11 cellular contexts compared by ENCODE assay signal in the genomic region with DNA sequence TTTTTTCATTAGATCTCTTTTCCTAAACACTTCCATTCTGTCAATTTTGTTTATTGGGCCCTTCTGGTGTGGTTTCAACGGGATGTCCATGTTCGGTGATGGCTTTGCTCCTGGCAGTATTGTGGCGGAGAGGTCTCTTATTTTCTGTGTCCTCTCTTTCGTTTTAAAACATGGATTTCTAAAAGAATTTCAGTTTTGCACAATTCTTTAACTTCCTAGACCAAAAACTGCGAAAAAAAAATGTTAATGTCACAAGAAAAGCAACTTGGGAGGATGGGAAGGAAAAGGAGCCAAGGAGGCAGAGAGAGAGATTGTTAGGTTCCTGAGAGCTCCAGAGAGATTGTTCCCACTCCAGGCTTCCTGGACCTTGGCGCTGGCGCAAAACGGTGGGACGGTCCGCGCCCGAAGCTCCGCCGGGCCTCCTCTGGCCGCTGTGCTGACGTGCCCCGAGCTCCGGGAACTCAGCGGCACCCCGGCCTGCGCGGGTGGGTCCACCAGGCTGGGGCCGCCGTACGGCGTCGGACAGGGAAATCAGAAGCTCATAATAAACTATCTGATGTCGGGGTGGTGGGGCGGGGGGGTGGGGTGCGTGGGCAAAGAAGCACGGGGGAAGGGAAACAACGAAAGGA. TPM values are rescaled to one million over a fixed set of nuclear protein-coding genes. Genes with fewer than 3 reads are reported as not detected.
DNase-seq lines count a peak whose midpoint lies in the region; ATAC-seq and TF ChIP-seq lines count a peak whose summit lies in the region.
"Had no signal": no experiment of that assay in that cellular context is flagged by ENCODE, and none has a peak within 500 bp of the region (broad histone marks: within the 10 kb centered on the region; RNA-seq: fewer than 3 reads in every experiment).

No MANE protein-coding gene starts in this region.

- no peaks in the 10 kb centered on the region for H3K9me3 ChIP-seq in hepatocyte (ENCODE audit: low read depth)
- H3K9me3 ChIP-seq in spleen, result peaks cover 0 to 3% (median 0%) of the 10 kb centered on the region in 8 donors

- H4K20me1 ChIP-seq in hepatocyte (ENCODE audit: insufficient read depth, poor library complexity, severe bottlenecking), result no peaks in the 10 kb centered on the region

- 3% methylated on average over 28 of the region's 32 CpGs for WGBS in hepatocyte (ENCODE audit: low lambda C conversion rate, missing lambda C conversion rate)
- WGBS in spleen, 5 donors, result 6 to 12% (median 9%) methylated on average over 26 to 32 of the region's 32 CpGs

- POLR2A ChIA-PET in WTC11 (lab: Charles Lee), result interaction anchor here (2.8 kb wide), 1 partner anchor 9 kb away, joined by 10 read pairs; no protein-coding TSS in a partner anchor

- H3K4me3 ChIP-seq in hepatocyte (no peak overlapping the region), spleen (peak overlapping the region in 1 of 8 donors; percentile 15)
- H3K4me3 ChIP-seq: skin epidermis had no signal

- H3K4me3 Mint-ChIP-seq in activated T-cell treated with anti-CD3 and anti-CD28 coated beads, Interleukin-2, amount 50 U/mL, for 24 hours, result peak overlapping the region; percentile 61
- H3K4me3 Mint-ChIP-seq in WTC11, result peak overlapping the region; percentile 80
- H3K4me3 Mint-ChIP-seq in stimulated activated effector memory CD8-positive, alpha-beta T cell treated with anti-CD3 and anti-CD28 coated beads, Interleukin-12 subunit alpha, Interleukin-12 subunit beta, amount 100 ng/mL, for 72 hours, result peak overlapping the region; percentile 77

- H2AFZ ChIP-seq in hepatocyte, result peak overlapping the region; percentile 24

- H3K9me2 ChIP-seq in hepatocyte (replicated peaks; ENCODE audit: insufficient read depth), result no peaks in the 10 kb centered on the region

- H3K27me3 ChIP-seq in hepatocyte (peaks cover 100% of the 10 kb centered on the region), spleen (replicated peaks in 1 of 7) (peaks cover 13 to 100% (median 98%) of the 10 kb centered on the region in 7 donors)

- no peak for TF ChIP-seq POLR2A in spleen (IDR thresholded peaks at IDR 0.05)

- no peak overlapping the region for H3K4me2 ChIP-seq in hepatocyte

- no peaks in the 10 kb centered on the region for H3K36me3 ChIP-seq in hepatocyte (replicated peaks; ENCODE audit: insufficient read depth, low read depth)
- no peaks in the 10 kb centered on the region for H3K36me3 ChIP-seq in spleen

- TF ChIP-seq CTCF in WTC11 (IDR thresholded peaks at IDR 0.05) (no peak), hepatocyte (IDR thresholded peaks at IDR 0.05; ENCODE audit: poor library complexity) (no peak), spleen (IDR thresholded peaks at IDR 0.05 in 8 of 11, conservative IDR thresholded peaks at IDR 0.05 in 3 of 11) (no peak)

- no peak for ATAC-seq in WTC11
- ATAC-seq in stimulated activated effector memory CD8-positive, alpha-beta T cell treated with anti-CD3 and anti-CD28 coated beads, Interleukin-12 subunit alpha, Interleukin-12 subunit beta, amount 100 ng/mL, for 72 hours, result no peak
- no peak for ATAC-seq in GM18870 (IDR thresholded peaks at IDR 0.05; ENCODE audit: unreplicated experiment)
- ATAC-seq: SK-N-SH treated with all-trans-retinoic acid at 6 μM for 48 hours had no signal

- H3K36me3 Mint-ChIP-seq in activated T-cell treated with anti-CD3 and anti-CD28 coated beads, Interleukin-2, amount 50 U/mL, for 24 hours (ENCODE audit: low read depth), result no peaks in the 10 kb centered on the region
- no peaks in the 10 kb centered on the region for H3K36me3 Mint-ChIP-seq in WTC11
- H3K36me3 Mint-ChIP-seq in stimulated activated effector memory CD8-positive, alpha-beta T cell treated with anti-CD3 and anti-CD28 coated beads, Interleukin-12 subunit alpha, Interleukin-12 subunit beta, amount 100 ng/mL, for 72 hours, result peaks cover 7% of the 10 kb centered on the region

- no peak for DNase-seq in activated T-cell treated with anti-CD3 and anti-CD28 coated beads, Interleukin-2, amount 50 U/mL, for 24 hours
- no peak for DNase-seq in activated T-cell treated with anti-CD3 and anti-CD28 coated beads, Interleukin-2, amount 50 U/mL, for 1 hour
- DNase-seq in WTC11 (ENCODE audit: low spot score) (peak; percentile 46), hepatocyte (ENCODE audit: low spot score) (no peak), spleen (no peak)
- DNase-seq in stimulated activated effector memory CD8-positive, alpha-beta T cell treated with anti-CD3 and anti-CD28 coated beads, Interleukin-12 subunit alpha, Interleukin-12 subunit beta, amount 100 ng/mL, for 72 hours (ENCODE audit: low spot score in 2 of 2), result peak in 1 of 2 donors; percentile 51
- no peak for DNase-seq in central memory CD4-positive, alpha-beta T cell
- DNase-seq: AML-193 had no signal

- H3K79me2 ChIP-seq in hepatocyte, result no peaks in the 10 kb centered on the region

- H3K27me3 Mint-ChIP-seq in activated T-cell treated with anti-CD3 and anti-CD28 coated beads, Interleukin-2, amount 50 U/mL, for 24 hours, result peaks cover 96% of the 10 kb centered on the region
- H3K27me3 Mint-ChIP-seq in WTC11 (ENCODE audit: low read depth), result peaks cover 100% of the 10 kb centered on the region

- no peaks in the 10 kb centered on the region for H3K9me3 Mint-ChIP-seq in activated T-cell treated with anti-CD3 and anti-CD28 coated beads, Interleukin-2, amount 50 U/mL, for 24 hours
- no peaks in the 10 kb centered on the region for H3K9me3 Mint-ChIP-seq in WTC11
- no peaks in the 10 kb centered on the region for H3K9me3 Mint-ChIP-seq in stimulated activated effector memory CD8-positive, alpha-beta T cell treated with anti-CD3 and anti-CD28 coated beads, Interleukin-12 subunit alpha, Interleukin-12 subunit beta, amount 100 ng/mL, for 72 hours

- peaks cover 66% of the 10 kb centered on the region for H3K4me1 Mint-ChIP-seq in activated T-cell treated with anti-CD3 and anti-CD28 coated beads, Interleukin-2, amount 50 U/mL, for 24 hours (ENCODE audit: low read depth)
- peaks cover 66% of the 10 kb centered on the region for H3K4me1 Mint-ChIP-seq in WTC11
- peaks cover 60% of the 10 kb centered on the region for H3K4me1 Mint-ChIP-seq in stimulated activated effector memory CD8-positive, alpha-beta T cell treated with anti-CD3 and anti-CD28 coated beads, Interleukin-12 subunit alpha, Interleukin-12 subunit beta, amount 100 ng/mL, for 72 hours

- CTCF ChIA-PET in WTC11 (lab: Charles Lee), result interaction anchor here (1.0 to 3.9 kb wide), 3 partner anchors 18 to 94 kb away, joined by 4 to 41 read pairs (median 6); no protein-coding TSS in a partner anchor

- H3K27ac ChIP-seq in hepatocyte, result no peak overlapping the region
- H3K27ac ChIP-seq in spleen, result no peak overlapping the region
- H3K27ac ChIP-seq: skin epidermis had no signal

- H3K4me1 ChIP-seq in hepatocyte (ENCODE audit: insufficient read depth), result peaks cover 5% of the 10 kb centered on the region
- H3K4me1 ChIP-seq in spleen, result peaks cover 8 to 62% (median 51%) of the 10 kb centered on the region in 6 donors

- intact Hi-C loops in spleen (cut with DNase I; ENCODE audit: low total_unique reads), result no loop called here

- H3K27ac Mint-ChIP-seq in activated T-cell treated with anti-CD3 and anti-CD28 coated beads, Interleukin-2, amount 50 U/mL, for 24 hours, result peak overlapping the region; percentile 71
- H3K27ac Mint-ChIP-seq in WTC11, result no peak overlapping the region
- H3K27ac Mint-ChIP-seq in stimulated activated effector memory CD8-positive, alpha-beta T cell treated with anti-CD3 and anti-CD28 coated beads, Interleukin-12 subunit alpha, Interleukin-12 subunit beta, amount 100 ng/mL, for 72 hours, result peak overlapping the region; percentile 45

TF ChIP-seq in WTC11, 78 proteins besides CTCF, POLR2A, EP300 and RAD21:
- TF ChIP-seq JAZF1 (CRISPR knock-in tag; IDR thresholded peaks at IDR 0.05), result no peak
- no peak for TF ChIP-seq TCF7 (CRISPR knock-in tag; IDR thresholded peaks at IDR 0.05; ENCODE audit: low read depth)
- TF ChIP-seq HMGA2 (CRISPR knock-in tag; IDR thresholded peaks at IDR 0.05), result no peak
- TF ChIP-seq MLX (CRISPR knock-in tag; IDR thresholded peaks at IDR 0.05), result no peak
- TF ChIP-seq NFATC4 (CRISPR knock-in tag; IDR thresholded peaks at IDR 0.05), result no peak
- TF ChIP-seq, protein P1, sequence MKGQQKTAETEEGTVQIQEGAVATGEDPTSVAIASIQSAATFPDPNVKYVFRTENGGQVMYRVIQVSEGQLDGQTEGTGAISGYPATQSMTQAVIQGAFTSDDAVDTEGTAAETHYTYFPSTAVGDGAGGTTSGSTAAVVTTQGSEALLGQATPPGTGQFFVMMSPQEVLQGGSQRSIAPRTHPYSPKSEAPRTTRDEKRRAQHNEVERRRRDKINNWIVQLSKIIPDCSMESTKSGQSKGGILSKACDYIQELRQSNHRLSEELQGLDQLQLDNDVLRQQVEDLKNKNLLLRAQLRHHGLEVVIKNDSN (CRISPR knock-in tag; IDR thresholded peaks at IDR 0.05), result no peak
- TF ChIP-seq ZNF416 (CRISPR knock-in tag; IDR thresholded peaks at IDR 0.05), result no peak
- no peak for TF ChIP-seq SP1 (CRISPR knock-in tag; conservative IDR thresholded peaks at IDR 0.05)
- no peak for TF ChIP-seq CREB1 (CRISPR knock-in tag; IDR thresholded peaks at IDR 0.05)

RNA-seq across cellular contexts. Expression of gene OLIG3, which starts 0.9 kb away (rescaled TPM):
- total RNA-seq in WTC11 (2021) (1.8 to 5.4 TPM (median 2.2 TPM) in 3 replicates), hepatocyte (not detected in 2 replicates), spleen (not detected)
- polyA plus RNA-seq in hepatocyte (not detected in 2 replicates), spleen (not detected)
